In genomic region chr7:30730996-30731395, GRCh38 we compare ENCODE assay signal across 26 cellular contexts. TPM values are rescaled to one million over a fixed set of nuclear protein-coding genes. Genes with fewer than 3 reads are reported as not detected.
"Had no signal": no experiment of that assay in that cellular context is flagged by ENCODE, and none has a peak within 500 bp of the region (broad histone marks: within the 10 kb centered on the region; RNA-seq: fewer than 3 reads in every experiment).

No MANE protein-coding gene starts in this region.

- H3K36me3 Mint-ChIP-seq: brain, T-cell, WTC11 had no signal

- ATAC-seq: activated CD8-positive, alpha-beta T cell treated with anti-CD3 and anti-CD28 coated beads for 36 hours; activated T-cell treated with anti-CD3 and anti-CD28 coated beads, Interleukin-2, amount 50 U/mL, for 72 hours; T-cell; WTC11 had no signal

- DNase-seq: activated CD4-positive, CD25-positive, alpha-beta regulatory T cell treated with anti-CD3 and anti-CD28 coated beads, Interleukin-2, amount 50 U/mL, for 72 hours; activated CD8-positive, alpha-beta memory T cell treated with anti-CD3 and anti-CD28 coated beads, Interleukin-2, amount 50 U/mL, for 4 hours; activated CD8-positive, alpha-beta T cell treated with anti-CD3 and anti-CD28 coated beads for 36 hours; activated gamma-delta T cell treated with Interleukin-2 at 50 U/mL for 16 hours; activated naive CD4-positive, alpha-beta T cell treated with anti-CD3 and anti-CD28 coated beads, Interleukin-2, amount 10 ng/mL, durations not matched to agents 7 days and 5 days; activated T-cell treated with anti-CD3 and anti-CD28 coated beads, Interleukin-2, amount 50 U/mL, for 72 hours; amygdala; Karpas-422; MM.1S; NCI-H1105; NCI-H1436; NCI-H1694 treated with DMSO at 0.1 percent for 48 hours; NCI-H2029 treated with DMSO at 0.1 percent for 48 hours; NCI-H345; NCI-H510A; NCI-H526 treated with DMSO at 0.1 percent for 48 hours; SIG-M5; T-cell had no signal

- H3K27me3 Mint-ChIP-seq: activated CD8-positive, alpha-beta T cell treated with anti-CD3 and anti-CD28 coated beads for 36 hours; central memory CD8-positive, alpha-beta T cell; T-cell had no signal

- H3K4me3 Mint-ChIP-seq: activated CD8-positive, alpha-beta T cell treated with anti-CD3 and anti-CD28 coated beads for 36 hours; activated naive CD4-positive, alpha-beta T cell treated with anti-CD3 and anti-CD28 coated beads, Interleukin-2, amount 10 ng/mL, durations not matched to agents 7 days and 5 days; activated T-cell treated with anti-CD3 and anti-CD28 coated beads, Interleukin-2, amount 50 U/mL, for 72 hours; brain; central memory CD8-positive, alpha-beta T cell; T-helper 2 cell treated with Interferon-gamma antibody and Interleukin-4, amounts not matched to agents 5 μg/mL and 100 μg/mL, for 36 hours; WTC11 had no signal

- H3K27ac Mint-ChIP-seq: activated CD8-positive, alpha-beta T cell treated with anti-CD3 and anti-CD28 coated beads for 36 hours; activated naive CD4-positive, alpha-beta T cell treated with anti-CD3 and anti-CD28 coated beads, Interleukin-2, amount 10 ng/mL, durations not matched to agents 7 days and 5 days; activated T-cell treated with anti-CD3 and anti-CD28 coated beads, Interleukin-2, amount 50 U/mL, for 72 hours; activated T-helper 2 cell treated with anti-CD3 and anti-CD28 coated beads, Interferon-gamma antibody, Interleukin-2, Interleukin-4, amounts not matched to agents 10 μg/mL and 5 μg/mL and 100 μg/mL, durations not matched to agents 14 hours and 24 hours and 36 hours; T-helper 2 cell treated with Interferon-gamma antibody and Interleukin-4, amounts not matched to agents 5 μg/mL and 100 μg/mL, for 36 hours; WTC11 had no signal

- H3K9me3 Mint-ChIP-seq: activated CD8-positive, alpha-beta T cell treated with anti-CD3 and anti-CD28 coated beads for 36 hours; activated naive CD4-positive, alpha-beta T cell treated with anti-CD3 and anti-CD28 coated beads, Interleukin-2, amount 10 ng/mL, durations not matched to agents 7 days and 5 days; activated T-cell treated with anti-CD3 and anti-CD28 coated beads, Interleukin-2, amount 50 U/mL, for 72 hours; activated T-helper 2 cell treated with anti-CD3 and anti-CD28 coated beads, Interferon-gamma antibody, Interleukin-2, Interleukin-4, amounts not matched to agents 10 μg/mL and 5 μg/mL and 100 μg/mL, durations not matched to agents 14 hours and 24 hours and 36 hours; central memory CD8-positive, alpha-beta T cell; T-cell; T-helper 2 cell treated with Interferon-gamma antibody and Interleukin-4, amounts not matched to agents 5 μg/mL and 100 μg/mL, for 36 hours had no signal

- FAIRE-seq: astrocyte had no signal

RNA-seq across cellular contexts. Expression of gene INMT, which starts 20.9 kb away (rescaled TPM):
- total RNA-seq: activated CD8-positive, alpha-beta T cell treated with anti-CD3 and anti-CD28 coated beads for 36 hours; activated T-helper 2 cell treated with anti-CD3 and anti-CD28 coated beads, Interferon-gamma antibody, Interleukin-2, Interleukin-4, amounts not matched to agents 10 μg/mL and 5 μg/mL and 100 μg/mL, durations not matched to agents 14 hours and 24 hours and 36 hours had no signal

RNA-seq across cellular contexts. Expression of gene CRHR2, which starts 48.7 kb away (rescaled TPM):
- total RNA-seq: activated CD8-positive, alpha-beta T cell treated with anti-CD3 and anti-CD28 coated beads for 36 hours; activated T-cell treated with anti-CD3 and anti-CD28 coated beads, Interleukin-2, amount 50 U/mL, for 72 hours; activated T-helper 2 cell treated with anti-CD3 and anti-CD28 coated beads, Interferon-gamma antibody, Interleukin-2, Interleukin-4, amounts not matched to agents 10 μg/mL and 5 μg/mL and 100 μg/mL, durations not matched to agents 14 hours and 24 hours and 36 hours; astrocyte; OCI-LY7; RPMI7951 had no signal
